1 cellular context compared by ENCODE assay signal in the genomic region with DNA sequence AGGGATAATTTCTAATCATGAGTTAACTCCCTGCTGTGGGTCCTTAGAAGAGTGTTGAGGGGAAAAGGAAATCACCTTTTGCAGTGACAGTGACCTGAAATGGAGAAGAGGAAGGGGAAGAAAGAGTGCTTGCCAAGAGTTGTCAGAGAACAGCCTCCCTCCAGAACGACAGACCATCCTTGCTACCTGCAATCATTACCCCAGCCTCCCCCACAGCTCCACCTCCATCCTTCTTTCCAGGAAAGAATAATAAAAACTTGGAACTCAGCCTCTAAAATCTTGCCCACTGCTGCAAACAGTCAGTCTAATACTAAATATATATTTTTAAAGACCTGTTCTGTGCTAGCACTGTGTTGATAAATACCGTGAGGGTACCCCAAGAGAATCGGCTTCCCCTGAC.
TF ChIP-seq lines count a peak whose summit lies in the region.

No MANE protein-coding gene starts in this region.

TF ChIP-seq in HEK293, 187 proteins besides CTCF, POLR2A, EP300 and RAD21 (continued from another document):
- TF ChIP-seq, protein P1, sequence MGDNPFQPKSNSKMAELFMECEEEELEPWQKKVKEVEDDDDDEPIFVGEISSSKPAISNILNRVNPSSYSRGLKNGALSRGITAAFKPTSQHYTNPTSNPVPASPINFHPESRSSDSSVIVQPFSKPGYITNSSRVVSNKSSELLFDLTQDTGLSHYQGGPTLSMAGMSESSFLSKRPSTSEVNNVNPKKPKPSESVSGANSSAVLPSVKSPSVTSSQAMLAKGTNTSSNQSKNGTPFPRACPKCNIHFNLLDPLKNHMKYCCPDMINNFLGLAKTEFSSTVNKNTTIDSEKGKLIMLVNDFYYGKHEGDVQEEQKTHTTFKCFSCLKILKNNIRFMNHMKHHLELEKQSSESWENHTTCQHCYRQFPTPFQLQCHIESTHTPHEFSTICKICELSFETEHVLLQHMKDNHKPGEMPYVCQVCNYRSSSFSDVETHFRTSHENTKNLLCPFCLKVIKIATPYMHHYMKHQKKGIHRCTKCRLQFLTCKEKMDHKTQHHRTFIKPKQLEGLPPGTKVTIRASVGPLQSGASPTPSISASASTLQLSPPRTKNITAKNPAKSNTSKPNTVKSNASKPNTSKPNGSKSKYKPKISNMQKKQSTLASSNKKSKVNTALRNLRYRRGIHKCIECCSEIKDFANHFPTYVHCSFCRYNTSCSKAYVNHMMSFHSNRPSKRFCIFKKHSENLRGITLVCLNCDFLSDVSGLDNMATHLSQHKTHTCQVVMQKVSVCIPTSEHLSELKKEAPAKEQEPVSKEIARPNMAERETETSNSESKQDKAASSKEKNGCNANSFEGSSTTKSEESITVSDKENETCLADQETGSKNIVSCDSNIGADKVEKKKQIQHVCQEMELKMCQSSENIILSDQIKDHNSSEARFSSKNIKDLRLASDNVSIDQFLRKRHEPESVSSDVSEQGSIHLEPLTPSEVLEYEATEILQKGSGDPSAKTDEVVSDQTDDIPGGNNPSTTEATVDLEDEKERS (tag by site-specific recombination; IDR thresholded peaks at IDR 0.05): no peak
- TF ChIP-seq ZNF561 (tag by site-specific recombination; IDR thresholded peaks at IDR 0.05; ENCODE audit: borderline replicate concordance) (no peak), ZNF302 (tag by site-specific recombination; IDR thresholded peaks at IDR 0.05; ENCODE audit: low read depth) (no peak), ZNF791 (tag by site-specific recombination; IDR thresholded peaks at IDR 0.05) (no peak)
